8 cellular contexts compared by ENCODE assay signal in genomic region chr12:104699489-104700194, GRCh38.
DNase-seq lines count a peak whose midpoint lies in the region; ATAC-seq lines count a peak whose summit lies in the region.
"Had no signal": no experiment of that assay in that cellular context is flagged by ENCODE, and none has a peak within 500 bp of the region (broad histone marks: within the 10 kb centered on the region; RNA-seq: fewer than 3 reads in every experiment).

No MANE protein-coding gene starts in this region.

- H3K4me3 ChIP-seq in mesenchymal stem cell (ENCODE audit: insufficient read depth in 1 of 2, low read depth in 1 of 2, low read length in 2 of 2), result no peak overlapping the region

- no peak overlapping the region for H4K91ac ChIP-seq in mesenchymal stem cell (ENCODE audit: low read length)

- no peaks in the 10 kb centered on the region for H3K27me3 ChIP-seq in mesenchymal stem cell (ENCODE audit: control insufficient read depth in 1 of 2, insufficient read depth in 1 of 2, low read length in 2 of 2)

- H3K14ac ChIP-seq in mesenchymal stem cell (ENCODE audit: low read length in 2 of 2), result no peak overlapping the region

- peaks cover 4% of the 10 kb centered on the region for H3K4me1 ChIP-seq in mesenchymal stem cell (ENCODE audit: control insufficient read depth, insufficient read depth, low read depth, low read length)

- no peak overlapping the region for H3K4ac ChIP-seq in mesenchymal stem cell (ENCODE audit: low read depth in 1 of 2, low read length in 2 of 2)

- no peak overlapping the region for H2AFZ ChIP-seq in mesenchymal stem cell (ENCODE audit: low read depth, low read length)

- no peak overlapping the region for H2AK5ac ChIP-seq in mesenchymal stem cell (ENCODE audit: low read length, severe bottlenecking)

- H3K79me1 ChIP-seq in mesenchymal stem cell (replicated peaks; ENCODE audit: low read length, poor library complexity, severe bottlenecking), result no peaks in the 10 kb centered on the region

- WGBS in mesenchymal stem cell, result 98% methylated on average over 3 of the region's 5 CpGs

- no peak for DNase-seq in mesenchymal stem cell
- no peak for DNase-seq in NCI-H82 treated with DMSO at 0.1 percent for 48 hours (lab: John Stamatoyannopoulos, UW; ENCODE audit: unreplicated experiment)
- DNase-seq in DMS79 (lab: John Stamatoyannopoulos, UW), result no peak
- no peak for DNase-seq in amniotic stem cell (lab: John Stamatoyannopoulos, UW)
- DNase-seq: NCI-H1417 had no signal

- no peak overlapping the region for H3K18ac ChIP-seq in mesenchymal stem cell (ENCODE audit: low read depth in 1 of 2, low read length in 2 of 2)

- H2BK15ac ChIP-seq in mesenchymal stem cell (ENCODE audit: low read depth, poor library complexity, severe bottlenecking), result no peak overlapping the region

- peak overlapping the region; percentile 39 for H3K9ac ChIP-seq in mesenchymal stem cell (ENCODE audit: low read length)

- no peak overlapping the region for H2BK5ac ChIP-seq in mesenchymal stem cell (ENCODE audit: low read depth, low read length, poor library complexity, severe bottlenecking)

- H4K8ac ChIP-seq in mesenchymal stem cell (ENCODE audit: low read length), result no peak overlapping the region

- H3K4me2 ChIP-seq in mesenchymal stem cell (ENCODE audit: low read length, poor library complexity, severe bottlenecking), result no peak overlapping the region

- H3K27ac ChIP-seq in mesenchymal stem cell (ENCODE audit: low read length, poor library complexity, severe bottlenecking), result no peak overlapping the region

- H2BK12ac ChIP-seq in mesenchymal stem cell (ENCODE audit: low read length in 2 of 2), result no peak overlapping the region

- H3K9me3 ChIP-seq in mesenchymal stem cell (ENCODE audit: control insufficient read depth, low read length), result no peaks in the 10 kb centered on the region

- H3K23ac ChIP-seq in mesenchymal stem cell (ENCODE audit: low read length in 2 of 2), result no peak overlapping the region

- no peak overlapping the region for H2BK120ac ChIP-seq in mesenchymal stem cell (ENCODE audit: low read depth, low read length)

- no peaks in the 10 kb centered on the region for H3K36me3 ChIP-seq in mesenchymal stem cell (ENCODE audit: control insufficient read depth in 1 of 2, insufficient read depth in 2 of 2, low read depth in 1 of 2, low read length in 2 of 2)

- peak; percentile 83 for ATAC-seq in GM18511 (IDR thresholded peaks at IDR 0.05; ENCODE audit: unreplicated experiment)
- ATAC-seq in GM21423 (IDR thresholded peaks at IDR 0.05; ENCODE audit: unreplicated experiment), result peak; percentile 62
- ATAC-seq in HG03571 (IDR thresholded peaks at IDR 0.05; ENCODE audit: unreplicated experiment), result peak; percentile 49
